ENCODE assay signal across 26 cellular contexts in genomic region chr14:50213795-50214194, GRCh38. TPM values are rescaled to one million over a fixed set of nuclear protein-coding genes. Genes with fewer than 3 reads are reported as not detected.
DNase-seq lines count a peak whose midpoint lies in the region; ATAC-seq, FAIRE-seq and TF ChIP-seq lines count a peak whose summit lies in the region.
"Had no signal": no experiment of that assay in that cellular context is flagged by ENCODE, and none has a peak within 500 bp of the region (broad histone marks: within the 10 kb centered on the region; RNA-seq: fewer than 3 reads in every experiment).

No MANE protein-coding gene starts in this region.

- no peaks in the 10 kb centered on the region for H3K27me3 Mint-ChIP-seq in dendritic cell treated with granulocyte-macrophage colony-stimulating factor and Interleukin-4, amounts not matched to agents 40 ng/mL and 50 ng/mL, for 4 days
- no peaks in the 10 kb centered on the region for H3K27me3 Mint-ChIP-seq in activated naive CD4-positive, alpha-beta T cell treated with anti-CD3 and anti-CD28 coated beads for 36 hours (ENCODE audit: low read depth)
- H3K27me3 Mint-ChIP-seq: CD4-positive, alpha-beta memory T cell; CD4-positive, CD25-positive, alpha-beta regulatory T cell; CD8-positive, alpha-beta memory T cell had no signal

- no peak for TF ChIP-seq POLR2A in HepG2 (IDR thresholded peaks at IDR 0.05; ENCODE audit: insufficient read depth in 1 of 2, low read depth in 2 of 2, low read length in 2 of 2)
- TF ChIP-seq POLR2A in right lobe of liver (IDR thresholded peaks at IDR 0.05) = no peak

- no peaks in the 10 kb centered on the region for H3K36me3 Mint-ChIP-seq in dendritic cell treated with granulocyte-macrophage colony-stimulating factor and Interleukin-4, amounts not matched to agents 40 ng/mL and 50 ng/mL, for 4 days (ENCODE audit: low read depth)
- no peaks in the 10 kb centered on the region for H3K36me3 Mint-ChIP-seq in activated naive CD4-positive, alpha-beta T cell treated with anti-CD3 and anti-CD28 coated beads for 36 hours (ENCODE audit: low read depth)

- peak overlapping the region; percentile 54 for H3K4me3 Mint-ChIP-seq in dendritic cell treated with granulocyte-macrophage colony-stimulating factor and Interleukin-4, amounts not matched to agents 40 ng/mL and 50 ng/mL, for 4 days
- H3K4me3 Mint-ChIP-seq in activated naive CD4-positive, alpha-beta T cell treated with anti-CD3 and anti-CD28 coated beads for 36 hours = no peak overlapping the region
- H3K4me3 Mint-ChIP-seq: CD14-positive monocyte; CD4-positive, alpha-beta memory T cell; CD4-positive, CD25-positive, alpha-beta regulatory T cell; CD8-positive, alpha-beta memory T cell had no signal

- TF ChIP-seq CTCF in HepG2 (CRISPR knock-in tag; IDR thresholded peaks at IDR 0.05) (no peak), right lobe of liver (IDR thresholded peaks at IDR 0.05) (no peak)

- CTCF ChIA-PET in HepG2 (lab: Yijun Ruan, JAX; ENCODE audit: low intra/inter-chr PET ratio, low total read pairs) = no interaction called here
- CTCF ChIA-PET in activated naive CD4-positive, alpha-beta T cell treated with anti-CD3 and anti-CD28 coated beads for 36 hours (lab: Charles Lee) = no interaction called here

- H3K4me2 ChIP-seq in HepG2 (ENCODE audit: low read depth, low read length) = no peak overlapping the region
- H3K4me2 ChIP-seq: BLaER1 had no signal

- H3K36me3 ChIP-seq in HepG2 (replicated peaks in 1 of 2; ENCODE audit: control insufficient read depth in 1 of 2, insufficient read depth in 2 of 2, low read length in 2 of 2) (no peaks in the 10 kb centered on the region), right lobe of liver (no peaks in the 10 kb centered on the region), SK-N-MC (ENCODE audit: insufficient read depth, low read length) (no peaks in the 10 kb centered on the region)
- H3K36me3 ChIP-seq: BE2C had no signal

- H4K20me1 ChIP-seq in HepG2 (ENCODE audit: insufficient read depth, low read length) = no peaks in the 10 kb centered on the region

- H3K27ac ChIP-seq in HepG2 (ENCODE audit: extremely low read length, insufficient read depth, low read length) = no peak overlapping the region
- H3K27ac ChIP-seq in right lobe of liver = no peak overlapping the region
- H3K27ac ChIP-seq in SK-N-MC = peak overlapping the region; percentile 73; the same call in 1 of the 2 replicates
- H3K27ac ChIP-seq: 22Rv1, BLaER1 had no signal

- intact Hi-C loops in HepG2 (cut with micrococcal nuclease; ENCODE audit: unreplicated experiment) (no loop called here), right lobe of liver (cut with DNase I) (no loop called here)
- intact Hi-C loops in dendritic cell treated with granulocyte-macrophage colony-stimulating factor and Interleukin-4, amounts not matched to agents 40 ng/mL and 50 ng/mL, for 4 days (cut with micrococcal nuclease) = no loop called here
- intact Hi-C loops in activated naive CD4-positive, alpha-beta T cell treated with anti-CD3 and anti-CD28 coated beads for 36 hours (cut with micrococcal nuclease) = no loop called here

- no peaks in the 10 kb centered on the region for H3K9me3 Mint-ChIP-seq in dendritic cell treated with granulocyte-macrophage colony-stimulating factor and Interleukin-4, amounts not matched to agents 40 ng/mL and 50 ng/mL, for 4 days
- H3K9me3 Mint-ChIP-seq in activated naive CD4-positive, alpha-beta T cell treated with anti-CD3 and anti-CD28 coated beads for 36 hours = no peaks in the 10 kb centered on the region
- H3K9me3 Mint-ChIP-seq: CD14-positive monocyte; CD4-positive, alpha-beta memory T cell; CD4-positive, CD25-positive, alpha-beta regulatory T cell; CD8-positive, alpha-beta memory T cell had no signal

- POLR2A ChIA-PET in HepG2 (lab: Yijun Ruan, JAX) = no interaction called here

- H3K4me1 Mint-ChIP-seq in dendritic cell treated with granulocyte-macrophage colony-stimulating factor and Interleukin-4, amounts not matched to agents 40 ng/mL and 50 ng/mL, for 4 days (ENCODE audit: low read depth) = peaks cover 22% of the 10 kb centered on the region
- H3K4me1 Mint-ChIP-seq in activated naive CD4-positive, alpha-beta T cell treated with anti-CD3 and anti-CD28 coated beads for 36 hours (ENCODE audit: low read depth) = peaks cover 12% of the 10 kb centered on the region

- in situ Hi-C loops in HepG2 (cut with HindIII; ENCODE audit: extremely low pct_ligation_motif_present, low pct_unique_long_range_greater_than_20kb) = no loop called here

- DNase-seq in HepG2 (ENCODE audit: low spot score) (no peak), right lobe of liver (no peak), SK-N-MC (ENCODE audit: low read depth, low spot score) (no peak), NOMO-1 (lab: John Stamatoyannopoulos, UW; ENCODE audit: unreplicated experiment in 2 of 2) (no peak)
- no peak for DNase-seq in activated naive CD4-positive, alpha-beta T cell treated with anti-CD3 and anti-CD28 coated beads for 36 hours
- DNase-seq: ACHN; BE2C; C1 segment of cervical spinal cord; CD4-positive, alpha-beta memory T cell; CD4-positive, CD25-positive, alpha-beta regulatory T cell; CD8-positive, alpha-beta memory T cell; COR-L47; DMS 273 treated with DMSO at 0.1 percent for 48 hours; DMS153; DMS53; DMS79; DND-41; EL; GDM1 had no signal

- no peak for TF ChIP-seq RAD21 in HepG2 (CRISPR knock-in tag; IDR thresholded peaks at IDR 0.05)

- H3K9me3 ChIP-seq in HepG2 (ENCODE audit: low read length) = no peaks in the 10 kb centered on the region
- no peaks in the 10 kb centered on the region for H3K9me3 ChIP-seq in right lobe of liver
- H3K9me3 ChIP-seq in SK-N-MC (ENCODE audit: low read depth, low read length) = no peaks in the 10 kb centered on the region
- H3K9me3 ChIP-seq: BE2C had no signal

- ATAC-seq in HepG2 (no peak), right lobe of liver (no peak)
- ATAC-seq: GM12878 had no signal

- H3K4me1 ChIP-seq in HepG2 (ENCODE audit: insufficient read depth, low read length) (peaks cover 6% of the 10 kb centered on the region; the same call in 1 of the 2 replicates), right lobe of liver (no peaks in the 10 kb centered on the region)
- H3K4me1 ChIP-seq: BE2C had no signal

- TF ChIP-seq EP300 in HepG2 (IDR thresholded peaks at IDR 0.05; ENCODE audit: low read depth in 2 of 2, low read length in 2 of 2) (no peak), HepG2 (CRISPR knock-in tag; IDR thresholded peaks at IDR 0.05; ENCODE audit: borderline replicate concordance) (no peak)

- WGBS in HepG2 (ENCODE audit: low lambda C conversion rate) = 97% methylated on average over 2 of the region's 2 CpGs
- 50% methylated on average over 2 of the region's 2 CpGs for WGBS in right lobe of liver (ENCODE audit: insufficient coverage, low coverage, low lambda C conversion rate, missing lambda C conversion rate)

- peaks cover 14% of the 10 kb centered on the region for H3K79me2 ChIP-seq in HepG2 (ENCODE audit: insufficient read depth, low read length)

- H3K9ac ChIP-seq in HepG2 (ENCODE audit: insufficient read depth, low read depth, low read length) (no peak overlapping the region), SK-N-MC (ENCODE audit: insufficient read length) (peak overlapping the region; percentile 45)
- H3K9ac ChIP-seq: BLaER1 had no signal

- BruUV-seq in HepG2 (replicated peaks; lab: Mats Ljungman, UMichigan) = no TSS peak

- H3K27me3 ChIP-seq in HepG2 (ENCODE audit: control insufficient read depth in 1 of 2, insufficient read depth in 2 of 2, low read length in 2 of 2) (no peaks in the 10 kb centered on the region), right lobe of liver (no peaks in the 10 kb centered on the region)
- H3K27me3 ChIP-seq: BE2C, BLaER1 had no signal

- H3K4me3 ChIP-seq in HepG2 (replicated peaks in 1 of 3; ENCODE audit: insufficient read depth in 1 of 3, low read depth in 2 of 3, low read length in 3 of 3) (no peak overlapping the region), right lobe of liver (no peak overlapping the region), SK-N-MC (peak overlapping the region; percentile 32; the same call in 1 of the 2 replicates)
- H3K4me3 ChIP-seq: BLaER1, GM12878 had no signal

- FAIRE-seq in HepG2 (lab: Jason Lieb, UNC) = no peak
- FAIRE-seq: GM12878, GM12892, GM18507 had no signal

- no peak overlapping the region for H2AFZ ChIP-seq in HepG2 (ENCODE audit: low read length)

- peak overlapping the region; percentile 41 for H3K27ac Mint-ChIP-seq in dendritic cell treated with granulocyte-macrophage colony-stimulating factor and Interleukin-4, amounts not matched to agents 40 ng/mL and 50 ng/mL, for 4 days
- H3K27ac Mint-ChIP-seq in activated naive CD4-positive, alpha-beta T cell treated with anti-CD3 and anti-CD28 coated beads for 36 hours = no peak overlapping the region

TF ChIP-seq in HepG2, 621 proteins besides CTCF, POLR2A, EP300 and RAD21:
- peak; percentile 27 to 58; a peak in 3 of 4 replicates for TF ChIP-seq MAFK (conservative IDR thresholded peaks at IDR 0.05 in 1 of 2, IDR thresholded peaks at IDR 0.05 in 1 of 2; ENCODE audit: low read length in 2 of 2)
- no peak for TF ChIP-seq ZNF558 (CRISPR knock-in tag; IDR thresholded peaks at IDR 0.05; ENCODE audit: borderline replicate concordance)
TF ChIP-seq in HepG2: peak in this region for 1.

RNA-seq across cellular contexts. Expression of gene SOS2, which starts 17.6 kb away (rescaled TPM):
- 12.1 and 14.9 TPM in 2 replicates for total RNA-seq in HepG2 (2016; rRNA removed; fragmentation: Illumina TruSeq; extraction: Trizol)
- total RNA-seq in HepG2 (2016; cell fraction: cytosol; rRNA removed; fragmentation: Illumina TruSeq; extraction: Trizol; ENCODE audit: low read depth) = 5.2 and 6.4 TPM in 2 replicates
- 11.5 and 13.8 TPM in 2 replicates for total RNA-seq in HepG2 (2016; cell fraction: insoluble cytoplasmic fraction; rRNA removed; fragmentation: Illumina TruSeq; extraction: Trizol)
- total RNA-seq in HepG2 (2016; cell fraction: membrane; rRNA removed; fragmentation: Illumina TruSeq; extraction: Trizol) = 7.3 and 7.9 TPM in 2 replicates
- 14.5 and 15.8 TPM in 2 replicates for total RNA-seq in HepG2 (2016; cell fraction: nucleus; rRNA removed; fragmentation: Illumina TruSeq; extraction: Trizol)
- 8.8 and 9.3 TPM in 2 replicates for polyA plus RNA-seq in HepG2 (2011; rRNA removed)
- polyA plus RNA-seq in HepG2 (2011; cell fraction: cytosol; rRNA removed) = 3.6 and 6.0 TPM in 2 replicates
- 4.3 and 5.0 TPM in 2 replicates for polyA plus RNA-seq in HepG2 (2011; cell fraction: nucleus; rRNA removed)
- 8.1 and 8.2 TPM in 2 replicates for polyA plus RNA-seq in HepG2 (2012)
- polyA plus RNA-seq in HepG2 (2016; cell fraction: cytosol; fragmentation: Illumina TruSeq; extraction: Trizol; ENCODE audit: low read depth) = 0.43 and 0.45 TPM in 2 replicates
- polyA plus RNA-seq in HepG2 (2016; cell fraction: insoluble cytoplasmic fraction; fragmentation: Illumina TruSeq; extraction: Trizol; ENCODE audit: low read depth) = 11.6 and 11.8 TPM in 2 replicates
- 2.4 and 3.1 TPM in 2 replicates for polyA plus RNA-seq in HepG2 (2016; cell fraction: membrane; fragmentation: Illumina TruSeq; extraction: Trizol; ENCODE audit: low read depth)
- polyA plus RNA-seq in HepG2 (2016; cell fraction: nucleus; fragmentation: Illumina TruSeq; extraction: Trizol; ENCODE audit: insufficient read depth, low read depth) = 11.0 and 11.2 TPM in 2 replicates
- 7.3 and 7.9 TPM in 2 replicates for polyA minus RNA-seq in HepG2 (2011; rRNA and poly(A)+ RNA removed; ENCODE audit: low replicate concordance)
- polyA minus RNA-seq in HepG2 (2011; cell fraction: cytosol; rRNA and poly(A)+ RNA removed) = 10.0 and 11.1 TPM in 2 replicates
- 39.7 and 43.0 TPM in 2 replicates for polyA minus RNA-seq in HepG2 (2011; cell fraction: nucleus; rRNA and poly(A)+ RNA removed)
- 10 to 100 TPM in 3 of 6 experiments, 1 to 10 TPM in 3; 9.0 to 12.4 (median 10.3) TPM for total RNA-seq in right lobe of liver
- 10 to 100 TPM; 20.3 to 22.1 TPM for total RNA-seq in activated naive CD4-positive, alpha-beta T cell treated with anti-CD3 and anti-CD28 coated beads for 36 hours
